3 cellular contexts compared by ENCODE assay signal in genomic region chr7:99257065-99257464, GRCh38.
TF ChIP-seq lines count a peak whose summit lies in the region.

No MANE protein-coding gene starts in this region.

TF ChIP-seq in IMR-90, 13 proteins besides CTCF, POLR2A, EP300 and RAD21:
- TF ChIP-seq CHD1 (IDR thresholded peaks at IDR 0.05; ENCODE audit: low read depth, low read length) (no peak), FOS (IDR thresholded peaks at IDR 0.05; ENCODE audit: low read depth, low read length) (no peak), SMC3 (IDR thresholded peaks at IDR 0.05; ENCODE audit: low read depth, low read length) (no peak)

TF ChIP-seq in K562, 482 proteins besides CTCF, POLR2A, EP300 and RAD21:
- TF ChIP-seq LCOR (CRISPR knock-in tag; IDR thresholded peaks at IDR 0.05) (no peak), MTF1 (CRISPR knock-in tag; IDR thresholded peaks at IDR 0.05; ENCODE audit: borderline replicate concordance) (no peak), CEBPG (CRISPR knock-in tag; IDR thresholded peaks at IDR 0.05) (no peak), CEBPG (tag; conservative IDR thresholded peaks at IDR 0.05 in 1 of 2, IDR thresholded peaks at IDR 0.05 in 1 of 2) (0 out of 4 replicates have a peak, but pooled peaks of 1 of the 2 experiments have one; percentile 18), SLC30A9 (CRISPR knock-in tag; IDR thresholded peaks at IDR 0.05) (no peak), EZH2 (IDR thresholded peaks at IDR 0.05; ENCODE audit: borderline replicate concordance, low read depth, low read length) (no peak), RAD51 (IDR thresholded peaks at IDR 0.05; ENCODE audit: borderline replicate concordance, low read depth) (peak; percentile 54; the same call in 1 of the 2 replicates), TFE3 (CRISPR knock-in tag; IDR thresholded peaks at IDR 0.05) (peak; percentile 88), TOE1 (IDR thresholded peaks at IDR 0.05; ENCODE audit: borderline replicate concordance) (peak; percentile 62; the same call in 1 of the 2 replicates), TOE1 (CRISPR knock-in tag; IDR thresholded peaks at IDR 0.05; ENCODE audit: borderline replicate concordance, low read depth) (no peak)
- TF ChIP-seq, protein P1, sequence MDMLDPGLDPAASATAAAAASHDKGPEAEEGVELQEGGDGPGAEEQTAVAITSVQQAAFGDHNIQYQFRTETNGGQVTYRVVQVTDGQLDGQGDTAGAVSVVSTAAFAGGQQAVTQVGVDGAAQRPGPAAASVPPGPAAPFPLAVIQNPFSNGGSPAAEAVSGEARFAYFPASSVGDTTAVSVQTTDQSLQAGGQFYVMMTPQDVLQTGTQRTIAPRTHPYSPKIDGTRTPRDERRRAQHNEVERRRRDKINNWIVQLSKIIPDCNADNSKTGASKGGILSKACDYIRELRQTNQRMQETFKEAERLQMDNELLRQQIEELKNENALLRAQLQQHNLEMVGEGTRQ (CRISPR knock-in tag; IDR thresholded peaks at IDR 0.05): peak; percentile 63
- TF ChIP-seq, protein P2, sequence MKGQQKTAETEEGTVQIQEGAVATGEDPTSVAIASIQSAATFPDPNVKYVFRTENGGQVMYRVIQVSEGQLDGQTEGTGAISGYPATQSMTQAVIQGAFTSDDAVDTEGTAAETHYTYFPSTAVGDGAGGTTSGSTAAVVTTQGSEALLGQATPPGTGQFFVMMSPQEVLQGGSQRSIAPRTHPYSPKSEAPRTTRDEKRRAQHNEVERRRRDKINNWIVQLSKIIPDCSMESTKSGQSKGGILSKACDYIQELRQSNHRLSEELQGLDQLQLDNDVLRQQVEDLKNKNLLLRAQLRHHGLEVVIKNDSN (CRISPR knock-in tag; IDR thresholded peaks at IDR 0.05): peak; percentile 57; the same call in 1 of the 2 replicates
- TF ChIP-seq, protein P3, sequence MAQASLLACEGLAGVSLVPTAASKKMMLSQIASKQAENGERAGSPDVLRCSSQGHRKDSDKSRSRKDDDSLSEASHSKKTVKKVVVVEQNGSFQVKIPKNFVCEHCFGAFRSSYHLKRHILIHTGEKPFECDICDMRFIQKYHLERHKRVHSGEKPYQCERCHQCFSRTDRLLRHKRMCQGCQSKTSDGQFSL (CRISPR knock-in tag; IDR thresholded peaks at IDR 0.05): no peak
- TF ChIP-seq, protein P3 (tag; IDR thresholded peaks at IDR 0.05): no peak

TF ChIP-seq in HepG2, 621 proteins besides CTCF, POLR2A, EP300 and RAD21:
- TF ChIP-seq ADNP (CRISPR knock-in tag; IDR thresholded peaks at IDR 0.05) (no peak), ETV5 (CRISPR knock-in tag; IDR thresholded peaks at IDR 0.05; ENCODE audit: borderline replicate concordance) (no peak), THYN1 (CRISPR knock-in tag; IDR thresholded peaks at IDR 0.05; ENCODE audit: borderline replicate concordance, low read depth) (no peak), NPAS2 (CRISPR knock-in tag; IDR thresholded peaks at IDR 0.05; ENCODE audit: borderline replicate concordance) (no peak), GTF2F1 (IDR thresholded peaks at IDR 0.05; ENCODE audit: low read length) (no peak), ZNF652 (CRISPR knock-in tag; IDR thresholded peaks at IDR 0.05; ENCODE audit: borderline replicate concordance, low read depth) (no peak), ZNF589 (CRISPR knock-in tag; conservative IDR thresholded peaks at IDR 0.05) (no peak), NFYC (CRISPR knock-in tag; IDR thresholded peaks at IDR 0.05) (no peak), ZNF781 (CRISPR knock-in tag; IDR thresholded peaks at IDR 0.05; ENCODE audit: borderline replicate concordance, not compliant biosample characterization) (no peak), MTF2 (CRISPR knock-in tag; IDR thresholded peaks at IDR 0.05; ENCODE audit: borderline replicate concordance) (no peak), ZNF292 (CRISPR knock-in tag; IDR thresholded peaks at IDR 0.05; ENCODE audit: borderline replicate concordance, low read depth) (no peak), PTBP1 (IDR thresholded peaks at IDR 0.05; ENCODE audit: low read depth, low read length, poor library complexity, severe bottlenecking) (no peak), BCLAF1 (IDR thresholded peaks at IDR 0.05) (no peak), YEATS2 (CRISPR knock-in tag; IDR thresholded peaks at IDR 0.05; ENCODE audit: borderline replicate concordance) (no peak), NCOA5 (CRISPR knock-in tag; IDR thresholded peaks at IDR 0.05) (no peak), RXRA (CRISPR knock-in tag; IDR thresholded peaks at IDR 0.05) (no peak)
- TF ChIP-seq, protein P4, sequence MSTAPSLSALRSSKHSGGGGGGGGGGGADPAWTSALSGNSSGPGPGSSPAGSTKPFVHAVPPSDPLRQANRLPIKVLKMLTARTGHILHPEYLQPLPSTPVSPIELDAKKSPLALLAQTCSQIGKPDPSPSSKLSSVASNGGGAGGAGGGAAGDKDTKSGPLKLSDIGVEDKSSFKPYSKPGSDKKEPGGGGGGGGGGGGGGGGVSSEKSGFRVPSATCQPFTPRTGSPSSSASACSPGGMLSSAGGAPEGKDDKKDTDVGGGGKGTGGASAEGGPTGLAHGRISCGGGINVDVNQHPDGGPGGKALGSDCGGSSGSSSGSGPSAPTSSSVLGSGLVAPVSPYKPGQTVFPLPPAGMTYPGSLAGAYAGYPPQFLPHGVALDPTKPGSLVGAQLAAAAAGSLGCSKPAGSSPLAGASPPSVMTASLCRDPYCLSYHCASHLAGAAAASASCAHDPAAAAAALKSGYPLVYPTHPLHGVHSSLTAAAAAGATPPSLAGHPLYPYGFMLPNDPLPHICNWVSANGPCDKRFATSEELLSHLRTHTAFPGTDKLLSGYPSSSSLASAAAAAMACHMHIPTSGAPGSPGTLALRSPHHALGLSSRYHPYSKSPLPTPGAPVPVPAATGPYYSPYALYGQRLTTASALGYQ (CRISPR knock-in tag; IDR thresholded peaks at IDR 0.05): no peak
